9 cellular contexts compared by ENCODE assay signal in genomic region chr20:3727333-3728035, GRCh38. TPM values are rescaled to one million over a fixed set of nuclear protein-coding genes. Genes with fewer than 3 reads are reported as not detected.
DNase-seq lines count a peak whose midpoint lies in the region; ATAC-seq lines count a peak whose summit lies in the region.
"Had no signal": no experiment of that assay in that cellular context is flagged by ENCODE, and none has a peak within 500 bp of the region (broad histone marks: within the 10 kb centered on the region; RNA-seq: fewer than 3 reads in every experiment).

No MANE protein-coding gene starts in this region.

- no peaks in the 10 kb centered on the region for H3K36me3 ChIP-seq in aorta (ENCODE audit: control insufficient read depth in 1 of 2, insufficient read depth in 2 of 2, low read length in 1 of 2)
- H3K36me3 ChIP-seq: adrenal gland had no signal

- peak; percentile 60 for ATAC-seq in left ventricle myocardium superior
- ATAC-seq in aorta (ENCODE audit: low FRiP score) = peak; percentile 70
- ATAC-seq in HG02870 (IDR thresholded peaks at IDR 0.05; ENCODE audit: unreplicated experiment) = no peak

- no peaks in the 10 kb centered on the region for H3K9me3 ChIP-seq in aorta (ENCODE audit: control insufficient read depth, low read length)
- H3K9me3 ChIP-seq: adrenal gland had no signal

- no peak overlapping the region for H3K27ac ChIP-seq in aorta (ENCODE audit: low read depth in 1 of 2, low read length in 2 of 2)
- H3K27ac ChIP-seq: adrenal gland, C4-2B had no signal

- no peaks in the 10 kb centered on the region for H3K4me1 ChIP-seq in aorta (ENCODE audit: control insufficient read depth in 1 of 2, insufficient read depth in 2 of 2, low read length in 2 of 2)
- H3K4me1 ChIP-seq: adrenal gland had no signal

- no peaks in the 10 kb centered on the region for H3K27me3 ChIP-seq in aorta (ENCODE audit: control insufficient read depth in 1 of 2, insufficient read depth in 2 of 2, low read length in 1 of 2)
- H3K27me3 ChIP-seq: adrenal gland had no signal

- DNase-seq in NCI-H82 (lab: John Stamatoyannopoulos, UW) (peak; percentile 53), NCI-H82 treated with DMSO at 0.1 percent for 48 hours (lab: John Stamatoyannopoulos, UW; ENCODE audit: unreplicated experiment) (no peak), left ventricle myocardium superior (no peak), aorta (no peak), DMS153 treated with DMSO at 0.1 percent for 48 hours (lab: John Stamatoyannopoulos, UW; ENCODE audit: unreplicated experiment) (no peak)
- DNase-seq: adrenal gland, immature natural killer cell had no signal

- WGBS in aorta, 2 donors = 40 to 41% methylated on average over 12 of the region's 12 CpGs

- H3K4me3 ChIP-seq in aorta (ENCODE audit: low read length in 2 of 2) = no peak overlapping the region
- H3K4me3 ChIP-seq: adrenal gland had no signal

- intact Hi-C loops in left ventricle myocardium superior (cut with micrococcal nuclease) (no loop called here), aorta (cut with DNase I) (no loop called here)

RNA-seq across cellular contexts. Expression of gene HSPA12B, which starts 5.0 kb away (rescaled TPM):
- 16.2 TPM for total RNA-seq in left ventricle myocardium superior
- 10 to 100 TPM; 10.8 to 21.2 TPM for total RNA-seq in aorta
- 1 to 10 TPM in 1 of 2 donors, under 1 TPM in 1; 0.25 to 2.3 TPM for polyA plus RNA-seq in aorta

RNA-seq across cellular contexts. Expression of gene SIGLEC1, which starts 15.1 kb away (rescaled TPM):
- total RNA-seq in left ventricle myocardium superior (7.1 TPM), aorta (10 to 100 TPM; 16.8 to 55.8 TPM)
- 1 to 10 TPM; 2.8 to 4.5 TPM for polyA plus RNA-seq in aorta

RNA-seq across cellular contexts. Expression of gene ADISSP, which starts 40.1 kb away (rescaled TPM):
- total RNA-seq in left ventricle myocardium superior (10.3 TPM), aorta (10 to 100 TPM; 13.9 to 21.1 TPM)
- polyA plus RNA-seq in aorta = 10 to 100 TPM in 1 of 2 donors, 1 to 10 TPM in 1; 8.5 to 14.0 TPM

RNA-seq across cellular contexts. Expression of gene ADAM33, which starts 45.7 kb away (rescaled TPM):
- total RNA-seq in left ventricle myocardium superior = 12.2 TPM
- 10 to 100 TPM; 39.8 to 96.8 TPM for total RNA-seq in aorta
- 100 to 1,000 TPM in 1 of 2 donors, 10 to 100 TPM in 1; 36.9 to 352 TPM for polyA plus RNA-seq in aorta
- polyA plus RNA-seq: immature natural killer cell had no signal

RNA-seq across cellular contexts. Expression of gene SPEF1, which starts 53.8 kb away (rescaled TPM):
- not detected for total RNA-seq in left ventricle myocardium superior
- not detected for total RNA-seq in aorta
- polyA plus RNA-seq in aorta = under 1 TPM in 1 of 2 donors, not detected in 1; 0.90 TPM
- polyA plus RNA-seq: immature natural killer cell had no signal
